In genomic region chr18:23595610-23596009, GRCh38 we compare ENCODE assay signal across 28 cellular contexts.
"Had no signal": no experiment of that assay in that cellular context is flagged by ENCODE, and none has a peak within 500 bp of the region (broad histone marks: within the 10 kb centered on the region; RNA-seq: fewer than 3 reads in every experiment).

No MANE protein-coding gene starts in this region.

- ATAC-seq: activated CD8-positive, alpha-beta T cell treated with anti-CD3 and anti-CD28 coated beads, Interleukin-2, amount 10 ng/mL, durations not matched to agents 7 days and 5 days; PC-3 had no signal

- H3K4me2 ChIP-seq: SK-N-SH had no signal

- H3K27me3 Mint-ChIP-seq: activated naive CD4-positive, alpha-beta T cell treated with anti-CD3 and anti-CD28 coated beads, Interleukin-2, amount 50 U/mL, for 24 hours; activated T-cell treated with anti-CD3 and anti-CD28 coated beads, Interleukin-2, amount 50 U/mL, for 24 hours had no signal

- H3K4me3 Mint-ChIP-seq: activated CD4-positive, alpha-beta T cell treated with anti-CD3 and anti-CD28 coated beads, Interleukin-2, amount 10 ng/mL, durations not matched to agents 24 days and 14 days; activated CD8-positive, alpha-beta T cell treated with anti-CD3 and anti-CD28 coated beads, Interleukin-2, amount 10 ng/mL, durations not matched to agents 7 days and 5 days; activated naive CD4-positive, alpha-beta T cell treated with anti-CD3 and anti-CD28 coated beads, Interleukin-2, amount 50 U/mL, for 24 hours; activated naive CD8-positive, alpha-beta T cell treated with anti-CD3 and anti-CD28 coated beads, Interleukin-2, amount 10 ng/mL, durations not matched to agents 7 days and 5 days; activated T-cell treated with anti-CD3 and anti-CD28 coated beads, Interleukin-2, amount 50 U/mL, for 24 hours; T-helper 1 cell treated with Interleukin-12 subunit alpha and Interleukin-12 subunit beta and Interleukin-4 antibody, amounts not matched to agents 30 μg/mL and 1 μg/mL, for 36 hours; T-helper 2 cell treated with Interferon-gamma antibody and Interleukin-4, amounts not matched to agents 5 μg/mL and 100 μg/mL, for 36 hours had no signal

- H3K36me3 Mint-ChIP-seq: activated naive CD4-positive, alpha-beta T cell treated with anti-CD3 and anti-CD28 coated beads, Interleukin-2, amount 50 U/mL, for 24 hours; activated naive CD8-positive, alpha-beta T cell treated with anti-CD3 and anti-CD28 coated beads, Interleukin-2, amount 10 ng/mL, durations not matched to agents 7 days and 5 days had no signal

- H3K9me3 ChIP-seq: ascending aorta, MG63, Peyer's patch, SJSA1, SK-N-SH had no signal

- H3K27ac Mint-ChIP-seq: activated CD4-positive, alpha-beta T cell treated with anti-CD3 and anti-CD28 coated beads, Interleukin-2, amount 10 ng/mL, durations not matched to agents 24 days and 14 days; activated CD8-positive, alpha-beta T cell treated with anti-CD3 and anti-CD28 coated beads, Interleukin-2, amount 10 ng/mL, durations not matched to agents 7 days and 5 days; activated naive CD4-positive, alpha-beta T cell treated with anti-CD3 and anti-CD28 coated beads, Interleukin-2, amount 50 U/mL, for 24 hours; activated naive CD8-positive, alpha-beta T cell treated with anti-CD3 and anti-CD28 coated beads, Interleukin-2, amount 10 ng/mL, durations not matched to agents 7 days and 5 days; activated T-cell treated with anti-CD3 and anti-CD28 coated beads, Interleukin-2, amount 50 U/mL, for 24 hours; activated T-helper 2 cell treated with anti-CD3 and anti-CD28 coated beads, Interferon-gamma antibody, Interleukin-2, Interleukin-4, amounts not matched to agents 10 μg/mL and 5 μg/mL and 100 μg/mL, durations not matched to agents 14 hours and 24 hours and 36 hours; T-helper 1 cell treated with Interleukin-12 subunit alpha and Interleukin-12 subunit beta and Interleukin-4 antibody, amounts not matched to agents 30 μg/mL and 1 μg/mL, for 36 hours; T-helper 2 cell treated with Interferon-gamma antibody and Interleukin-4, amounts not matched to agents 5 μg/mL and 100 μg/mL, for 36 hours had no signal

- H3K36me3 ChIP-seq: ascending aorta, cardiac muscle cell, MG63, Peyer's patch, SJSA1 had no signal

- H3K4me1 Mint-ChIP-seq: activated naive CD4-positive, alpha-beta T cell treated with anti-CD3 and anti-CD28 coated beads, Interleukin-2, amount 50 U/mL, for 24 hours; activated naive CD8-positive, alpha-beta T cell treated with anti-CD3 and anti-CD28 coated beads, Interleukin-2, amount 10 ng/mL, durations not matched to agents 7 days and 5 days had no signal

- H3K9me2 ChIP-seq: SK-N-SH had no signal

- H3K27me3 ChIP-seq: ascending aorta, cardiac muscle cell, MG63, Peyer's patch, SJSA1 had no signal

- H3K27ac ChIP-seq: ascending aorta, cardiac muscle cell, Peyer's patch, SJSA1 had no signal

- H3K9me3 Mint-ChIP-seq: activated CD4-positive, alpha-beta T cell treated with anti-CD3 and anti-CD28 coated beads, Interleukin-2, amount 10 ng/mL, durations not matched to agents 24 days and 14 days; activated naive CD4-positive, alpha-beta T cell treated with anti-CD3 and anti-CD28 coated beads, Interleukin-2, amount 50 U/mL, for 24 hours; activated naive CD8-positive, alpha-beta T cell treated with anti-CD3 and anti-CD28 coated beads, Interleukin-2, amount 10 ng/mL, durations not matched to agents 7 days and 5 days; activated T-cell treated with anti-CD3 and anti-CD28 coated beads, Interleukin-2, amount 50 U/mL, for 24 hours; activated T-helper 2 cell treated with anti-CD3 and anti-CD28 coated beads, Interferon-gamma antibody, Interleukin-2, Interleukin-4, amounts not matched to agents 10 μg/mL and 5 μg/mL and 100 μg/mL, durations not matched to agents 14 hours and 24 hours and 36 hours; T-helper 1 cell treated with Interleukin-12 subunit alpha and Interleukin-12 subunit beta and Interleukin-4 antibody, amounts not matched to agents 30 μg/mL and 1 μg/mL, for 36 hours; T-helper 2 cell treated with Interferon-gamma antibody and Interleukin-4, amounts not matched to agents 5 μg/mL and 100 μg/mL, for 36 hours had no signal

- H3K4me1 ChIP-seq: ascending aorta, Peyer's patch had no signal

- H3K4me3 ChIP-seq: ascending aorta, cardiac muscle cell, MG63, Peyer's patch, SJSA1 had no signal

- DNase-seq: activated CD4-positive, alpha-beta T cell treated with anti-CD3 and anti-CD28 coated beads, Interleukin-2, amount 10 ng/mL, durations not matched to agents 24 days and 14 days; activated CD4-positive, alpha-beta T cell treated with anti-CD3 and anti-CD28 coated beads, Interleukin-2, amount 50 U/mL, for 4 hours; activated CD8-positive, alpha-beta T cell treated with anti-CD3 and anti-CD28 coated beads, Interleukin-2, amount 10 ng/mL, durations not matched to agents 7 days and 5 days; activated gamma-delta T cell; activated naive CD4-positive, alpha-beta T cell treated with Interleukin-2 at 50 U/mL for 16 hours; activated naive CD8-positive, alpha-beta T cell treated with anti-CD3 and anti-CD28 coated beads, Interleukin-2, amount 10 ng/mL, durations not matched to agents 7 days and 5 days; activated T-cell treated with anti-CD3 and anti-CD28 coated beads, Interleukin-2, amount 50 U/mL, for 24 hours; Kasumi-1; MG63; NCI-H1048; NCI-H1436 treated with DMSO at 0.1 percent for 48 hours; NCI-H1694 treated with DMSO at 0.1 percent for 48 hours; NCI-H2029; NCI-H345; NCI-H524 treated with DMSO at 0.1 percent for 48 hours; NCI-H748 treated with DMSO at 0.1 percent for 48 hours; NK-92 treated with Interleukin-12 subunit alpha and Interleukin-12 subunit beta, amount 100 ng/mL, for 24 hours; PC-3; SHP77 treated with DMSO at 0.1 percent for 48 hours; SK-N-SH had no signal
